Comparison of ENCODE assay signal across 1 cellular context in genomic region chr2:37324786-37325624, GRCh38.
TF ChIP-seq lines count a peak whose summit lies in the region.

PRKD3 (minus strand) TSS chr2:37324833; CDS start chr2:37316524, 8,309 bp downstream.

TF ChIP-seq in K562, 482 proteins besides CTCF, POLR2A, EP300 and RAD21 (continued from another document and continues in another):
- no peak for TF ChIP-seq PCBP1 (IDR thresholded peaks at IDR 0.05; ENCODE audit: low read depth, low read length, poor library complexity, severe bottlenecking)
- TF ChIP-seq CTBP1 (IDR thresholded peaks at IDR 0.05; ENCODE audit: borderline replicate concordance): 0 out of 2 replicates have a peak, but pooled peaks have one; percentile 38
- no peak for TF ChIP-seq ETV1 (tag; conservative IDR thresholded peaks at IDR 0.05; ENCODE audit: low read depth)
- no peak for TF ChIP-seq ZBTB5 (IDR thresholded peaks at IDR 0.05)
- TF ChIP-seq ZNF41 (CRISPR knock-in tag; conservative IDR thresholded peaks at IDR 0.05): no peak
- peak; percentile 59 for TF ChIP-seq HMGN3 (IDR thresholded peaks at IDR 0.05; ENCODE audit: borderline replicate concordance, extremely low read depth, insufficient read length, low read depth, low read length)
- no peak for TF ChIP-seq ZNF436 (CRISPR knock-in tag; IDR thresholded peaks at IDR 0.05)
- no peak for TF ChIP-seq TCFL5 (CRISPR knock-in tag; conservative IDR thresholded peaks at IDR 0.05)
- no peak for TF ChIP-seq PHF20 (IDR thresholded peaks at IDR 0.05; ENCODE audit: partially characterized antibody)
- no peak for TF ChIP-seq MED1 (CRISPR knock-in tag; IDR thresholded peaks at IDR 0.05; ENCODE audit: borderline replicate concordance)
- no peak for TF ChIP-seq SMC3 (conservative IDR thresholded peaks at IDR 0.05; ENCODE audit: insufficient read depth, low read depth, low read length)
- TF ChIP-seq TCF7L2 (IDR thresholded peaks at IDR 0.05; ENCODE audit: low read depth, low read length): no peak
- no peak for TF ChIP-seq NCOR1 (IDR thresholded peaks at IDR 0.05)
- 0 out of 2 replicates have a peak, but pooled peaks have one; percentile 22 for TF ChIP-seq SMAD4 (CRISPR knock-in tag; conservative IDR thresholded peaks at IDR 0.05)
- no peak for TF ChIP-seq ZNF133 (CRISPR knock-in tag; IDR thresholded peaks at IDR 0.05)
- TF ChIP-seq ZFP36 (IDR thresholded peaks at IDR 0.05; ENCODE audit: low read depth, low read length, partially characterized antibody): peak; percentile 3
- TF ChIP-seq FOSL1 (tag; conservative IDR thresholded peaks at IDR 0.05): no peak
- no peak for TF ChIP-seq MAFF (IDR thresholded peaks at IDR 0.05; ENCODE audit: low read length)
- no peak for TF ChIP-seq ZNF518B (CRISPR knock-in tag; IDR thresholded peaks at IDR 0.05)
- peak; percentile 83; the same call in 1 of the 2 replicates for TF ChIP-seq ZNF511 (CRISPR knock-in tag; IDR thresholded peaks at IDR 0.05)
- TF ChIP-seq TRIM24 (IDR thresholded peaks at IDR 0.05): no peak; a peak in 1 of 4 replicates
- TF ChIP-seq FOXP1 (CRISPR knock-in tag; IDR thresholded peaks at IDR 0.05): no peak
- no peak for TF ChIP-seq MLX (CRISPR knock-in tag; conservative IDR thresholded peaks at IDR 0.05)
- no peak for TF ChIP-seq ZNF347 (CRISPR knock-in tag; IDR thresholded peaks at IDR 0.05; ENCODE audit: low read depth)
- no peak for TF ChIP-seq CHD4 (IDR thresholded peaks at IDR 0.05; ENCODE audit: insufficient read depth, insufficient replicate concordance, low read depth, low read length, poor library complexity, severe bottlenecking)
- peak; percentile 74; the same call in 1 of the 2 replicates for TF ChIP-seq GABPB1 (CRISPR knock-in tag; IDR thresholded peaks at IDR 0.05)
- TF ChIP-seq NRF1 (conservative IDR thresholded peaks at IDR 0.05 in 1 of 2, IDR thresholded peaks at IDR 0.05 in 1 of 2): peak; percentile 16 to 27; a peak in 1 of 4 replicates
- no peak for TF ChIP-seq NKRF (IDR thresholded peaks at IDR 0.05; ENCODE audit: borderline replicate concordance)
- no peak for TF ChIP-seq RBM17 (IDR thresholded peaks at IDR 0.05; ENCODE audit: borderline replicate concordance, low read depth, low read length)
- TF ChIP-seq ZNF165 (CRISPR knock-in tag; IDR thresholded peaks at IDR 0.05; ENCODE audit: borderline replicate concordance): no peak
- TF ChIP-seq ZNF445 (CRISPR knock-in tag; IDR thresholded peaks at IDR 0.05; ENCODE audit: low read depth): no peak
- TF ChIP-seq ZNF407 (IDR thresholded peaks at IDR 0.05; ENCODE audit: low read depth): no peak
- no peak for TF ChIP-seq ZEB2 (IDR thresholded peaks at IDR 0.05)
- TF ChIP-seq HOXB6 (CRISPR knock-in tag; IDR thresholded peaks at IDR 0.05; ENCODE audit: borderline replicate concordance): no peak
- no peak for TF ChIP-seq SFPQ (IDR thresholded peaks at IDR 0.05; ENCODE audit: low read depth, low read length)
- no peak for TF ChIP-seq PBX2 (CRISPR knock-in tag; IDR thresholded peaks at IDR 0.05; ENCODE audit: low read depth)
- no peak for TF ChIP-seq PBX2 (tag; conservative IDR thresholded peaks at IDR 0.05; ENCODE audit: low read depth)
- TF ChIP-seq DPF2 (IDR thresholded peaks at IDR 0.05): no peak
- TF ChIP-seq TAF15 (IDR thresholded peaks at IDR 0.05; ENCODE audit: low read depth, low read length): no peak
- no peak for TF ChIP-seq ZNF75A (CRISPR knock-in tag; IDR thresholded peaks at IDR 0.05)
